In the genomic region with DNA sequence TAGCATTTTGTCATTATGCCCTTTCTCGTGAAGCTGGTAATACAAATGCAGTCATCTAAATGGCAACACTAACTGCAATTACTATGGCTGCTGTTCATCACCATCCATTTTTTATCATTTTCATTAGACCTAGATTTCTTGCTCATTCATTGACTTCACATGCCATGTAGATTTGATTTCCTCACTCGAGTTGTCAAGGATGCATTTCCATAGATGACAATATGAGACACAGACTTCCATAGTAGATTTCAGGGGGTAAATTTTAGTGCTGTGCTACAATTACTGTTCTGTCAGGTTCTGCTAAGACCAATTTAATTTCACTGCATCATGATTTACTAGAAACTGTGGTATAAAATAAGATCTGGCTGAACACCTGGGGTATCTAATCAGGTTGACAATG, we compare ENCODE assay signal across 10 cellular contexts.
"Had no signal": no experiment of that assay in that cellular context is flagged by ENCODE, and none has a peak within 500 bp of the region (broad histone marks: within the 10 kb centered on the region; RNA-seq: fewer than 3 reads in every experiment).

No MANE protein-coding gene starts in this region.

- H3K4me2 ChIP-seq: GM23338 had no signal

- H2AFZ ChIP-seq: GM23248, GM23338 had no signal

- H3K4me3 ChIP-seq: GM23248, GM23338, HAP-1 had no signal

- DNase-seq: GM23248, GOT3, H7, H9, HCEC 1CT, HFFc6 had no signal

- ATAC-seq: GM23338, HCT116 had no signal

- H3K9ac ChIP-seq: GM23248 had no signal

- FAIRE-seq: H1 had no signal

- H3K36me3 ChIP-seq: HAP-1 had no signal

- H3K27ac ChIP-seq: GM23248 had no signal

- H3K4me1 ChIP-seq: HAP-1 had no signal

- H3K9me3 ChIP-seq: HAP-1 had no signal
